Comparison of ENCODE assay signal across 8 cellular contexts in genomic region chr10:89301721-89302445, GRCh38. TPM values are rescaled to one million over a fixed set of nuclear protein-coding genes. Genes with fewer than 3 reads are reported as not detected.
DNase-seq lines count a peak whose midpoint lies in the region; ATAC-seq and TF ChIP-seq lines count a peak whose summit lies in the region.

Gene IFIT2 (plus strand): TSS chr10:89302046. CDS start chr10:89302124, 78 bp downstream.

- CTCF ChIA-PET in SK-N-SH (lab: Yijun Ruan, JAX) = interaction anchor here (1.1 kb wide), 1 partner anchor 11 kb away, joined by 3 read pairs; no protein-coding TSS in a partner anchor

- H3F3A ChIP-seq in SK-N-SH (replicated peaks; ENCODE audit: insufficient read depth) = no peaks in the 10 kb centered on the region

- H3K27ac ChIP-seq in SK-N-SH (ENCODE audit: low read depth in 2 of 2, low read length in 1 of 2) (peak within 1 kb of the TSS; percentile 79 to 87), brain microvascular endothelial cell (peak within 1 kb of the TSS; percentile 75)

- H3K4me1 Mint-ChIP-seq in stimulated activated naive CD8-positive, alpha-beta T cell treated with anti-CD3 and anti-CD28 coated beads, Interleukin-15, Interleukin-2, amounts not matched to agents 100 ng/mL and 50 ng/mL, for 24 hours (ENCODE audit: low read depth) = peaks cover 38% of the 10 kb centered on the region

- TF ChIP-seq EP300 in SK-N-SH (IDR thresholded peaks at IDR 0.05; ENCODE audit: borderline replicate concordance in 1 of 2, low read depth in 1 of 2, low read length in 1 of 2) = no peak

- H3K4me2 ChIP-seq in SK-N-SH = peak within 1 kb of the TSS; percentile 76

- no peaks in the 10 kb centered on the region for H3K27me3 Mint-ChIP-seq in stimulated activated naive CD8-positive, alpha-beta T cell treated with anti-CD3 and anti-CD28 coated beads, Interleukin-15, Interleukin-2, amounts not matched to agents 100 ng/mL and 50 ng/mL, for 24 hours

- H3K4me3 ChIP-seq in SK-N-SH (ENCODE audit: low read depth in 2 of 2, low read length in 1 of 2) = peak within 1 kb of the TSS; percentile 45 to 54
- H3K4me3 ChIP-seq in brain microvascular endothelial cell (ENCODE audit: low read depth, low read length) = peak within 1 kb of the TSS; percentile 56

- no peaks in the 10 kb centered on the region for H3K79me2 ChIP-seq in SK-N-SH (ENCODE audit: insufficient read depth)

- H3K9ac ChIP-seq in SK-N-SH = peak within 1 kb of the TSS; percentile 67

- no peaks in the 10 kb centered on the region for H4K20me1 ChIP-seq in SK-N-SH (ENCODE audit: insufficient read depth)

- peaks cover 8% of the 10 kb centered on the region for H3K9me3 Mint-ChIP-seq in stimulated activated naive CD8-positive, alpha-beta T cell treated with anti-CD3 and anti-CD28 coated beads, Interleukin-15, Interleukin-2, amounts not matched to agents 100 ng/mL and 50 ng/mL, for 24 hours

- in situ Hi-C loops in KBM-7 (cut with MboI; ENCODE audit: low pct_unique_long_range_greater_than_20kb, low sequenced_read_pairs) = no loop called here
- in situ Hi-C loops in brain microvascular endothelial cell (cut with HindIII; ENCODE audit: low pct_ligation_motif_present, low sequenced_read_pairs) = no loop called here

- peak within 1 kb of the TSS; percentile 81 for H2AFZ ChIP-seq in SK-N-SH (ENCODE audit: low read depth)

- H3K36me3 ChIP-seq in SK-N-SH (replicated peaks in 1 of 2; ENCODE audit: control insufficient read depth in 1 of 2, insufficient read depth in 2 of 2, low read length in 1 of 2) = peaks cover 0 to 7% of the 10 kb centered on the region in 2 experiments
- H3K36me3 ChIP-seq in brain microvascular endothelial cell (replicated peaks) = no peaks in the 10 kb centered on the region

- H3K36me3 Mint-ChIP-seq in stimulated activated naive CD8-positive, alpha-beta T cell treated with anti-CD3 and anti-CD28 coated beads, Interleukin-15, Interleukin-2, amounts not matched to agents 100 ng/mL and 50 ng/mL, for 24 hours (ENCODE audit: low read depth) = peaks cover 15% of the 10 kb centered on the region

- peaks cover 5 to 6% of the 10 kb centered on the region in 2 experiments; a peak in 3 of 4 replicates for H3K4me1 ChIP-seq in SK-N-SH (ENCODE audit: control insufficient read depth in 1 of 2, insufficient read depth in 2 of 2, low read depth in 1 of 2, low read length in 1 of 2)

- H3K9me2 ChIP-seq in SK-N-SH = no peaks in the 10 kb centered on the region

- TF ChIP-seq CTCF in SK-N-SH (IDR thresholded peaks at IDR 0.05) = no peak
- no peak for TF ChIP-seq CTCF in brain microvascular endothelial cell (IDR thresholded peaks at IDR 0.05; ENCODE audit: low read depth, low read length, missing control alignments)

- WGBS in SK-N-SH (ENCODE audit: low lambda C conversion rate) = 23% methylated on average over 10 of the region's 10 CpGs

- DNase-seq in GF-D8 (lab: John Stamatoyannopoulos, UW) (peak; percentile 21), KBM-7 (peak; percentile 78), SK-N-SH (no peak), brain microvascular endothelial cell (peak; percentile 64), left colon (peak; percentile 37 to 41), NCI-H524 (lab: John Stamatoyannopoulos, UW) (no peak)

- H3K27ac Mint-ChIP-seq in stimulated activated naive CD8-positive, alpha-beta T cell treated with anti-CD3 and anti-CD28 coated beads, Interleukin-15, Interleukin-2, amounts not matched to agents 100 ng/mL and 50 ng/mL, for 24 hours = peak within 1 kb of the TSS; percentile 85

- H3K27me3 ChIP-seq in SK-N-SH (ENCODE audit: insufficient read depth) (no peaks in the 10 kb centered on the region), brain microvascular endothelial cell (replicated peaks) (no peaks in the 10 kb centered on the region)

- no peaks in the 10 kb centered on the region for H3K9me3 ChIP-seq in SK-N-SH

- POLR2A ChIA-PET in SK-N-SH (lab: Yijun Ruan, JAX) = no interaction called here

- ATAC-seq in GM21515 (IDR thresholded peaks at IDR 0.05; ENCODE audit: unreplicated experiment) (peak; percentile 60), left colon (peak; percentile 86)

- TF ChIP-seq RAD21 in SK-N-SH (IDR thresholded peaks at IDR 0.05; ENCODE audit: low read length) = no peak

- peak within 1 kb of the TSS; percentile 84 for H3K4me3 Mint-ChIP-seq in stimulated activated naive CD8-positive, alpha-beta T cell treated with anti-CD3 and anti-CD28 coated beads, Interleukin-15, Interleukin-2, amounts not matched to agents 100 ng/mL and 50 ng/mL, for 24 hours

- intact Hi-C loops in left colon (cut with DNase I, micrococcal nuclease) = no loop called here

TF ChIP-seq in SK-N-SH, 30 proteins besides CTCF, POLR2A, EP300 and RAD21:
- TF ChIP-seq JUND (IDR thresholded peaks at IDR 0.05) (peak; percentile 8; the same call in 1 of the 2 replicates), MAX (IDR thresholded peaks at IDR 0.05; ENCODE audit: low read depth) (peak; percentile 69), MEF2A (IDR thresholded peaks at IDR 0.05; ENCODE audit: borderline replicate concordance, low read depth) (no peak), YY1 (IDR thresholded peaks at IDR 0.05; ENCODE audit: low read depth) (no peak), SIN3A (IDR thresholded peaks at IDR 0.05; ENCODE audit: borderline replicate concordance, low read depth, low read length) (peak; percentile 34; the same call in 1 of the 2 replicates)

RNA-seq across cellular contexts. Expression of gene IFIT2, which starts in this region (rescaled TPM):
- 0.99 and 1.2 TPM in 2 replicates for polyA plus RNA-seq in SK-N-SH (2012; rRNA removed)
- polyA plus RNA-seq in SK-N-SH (2012; cell fraction: cytosol; rRNA removed) = 1.7 and 1.8 TPM in 2 replicates
- 0.48 and 1.1 TPM in 2 replicates for polyA plus RNA-seq in SK-N-SH (2012; cell fraction: nucleus; rRNA removed)
- total RNA-seq in left colon = 1 to 10 TPM; 4.3 to 7.1 TPM

Comparison
In these comparisons a context has a peak if more than half of its experiments do, and no peak if none do; other contexts are left out.
1. DNase-seq: peak in GF-D8 (single experiment), KBM-7 (single experiment), brain microvascular endothelial cell (single experiment) and left colon (2 of 2); none in SK-N-SH (single experiment) and NCI-H524 (0 of 2).